Comparison of ENCODE assay signal across 28 cellular contexts in genomic region chr12:62713723-62714122, GRCh38.
"Had no signal": no experiment of that assay in that cellular context is flagged by ENCODE, and none has a peak within 500 bp of the region (broad histone marks: within the 10 kb centered on the region; RNA-seq: fewer than 3 reads in every experiment).

No MANE protein-coding gene starts in this region.

- H3K27me3 ChIP-seq: gastrocnemius medialis, neutrophil, stomach, suprapubic skin, transverse colon had no signal

- H2AFZ ChIP-seq: parathyroid adenoma had no signal

- ATAC-seq: activated CD8-positive, alpha-beta T cell treated with anti-CD3 and anti-CD28 coated beads for 36 hours; activated T-cell treated with anti-CD3 and anti-CD28 coated beads, Interleukin-2, amount 50 U/mL, for 4 hours; activated T-helper 17 cell treated with anti-CD3 and anti-CD28 coated beads, Interleukin-2, amount 50 U/mL, for 72 hours; effector memory CD8-positive, alpha-beta T cell; gastrocnemius medialis; naive thymus-derived CD8-positive, alpha-beta T cell; psoas muscle; stimulated activated naive B cell treated with anti-CD40 and anti-IgM and Interleukin-4, amounts not matched to agents 10 μg/mL and 1 μg/mL and 100 μg/mL, for 72 hours had no signal

- DNase-seq: activated CD4-positive, alpha-beta T cell treated with anti-CD3 and anti-CD28 coated beads, Interleukin-2, amount 10 ng/mL, durations not matched to agents 7 days and 5 days; activated CD4-positive, CD25-positive, alpha-beta regulatory T cell treated with anti-CD3 and anti-CD28 coated beads, Interleukin-2, amount 50 U/mL, for 72 hours; activated CD8-positive, alpha-beta T cell treated with anti-CD3 and anti-CD28 coated beads for 36 hours; activated gamma-delta T cell treated with Interleukin-2 at 50 U/mL for 16 hours; activated naive CD4-positive, alpha-beta T cell treated with anti-CD3 and anti-CD28 coated beads, Interleukin-2, amount 50 U/mL, for 16 hours; activated T-cell treated with anti-CD3 and anti-CD28 coated beads, Interleukin-2, amount 50 U/mL, for 4 hours; effector memory CD8-positive, alpha-beta T cell; erythroblast; gastrocnemius medialis; glutamatergic neuron; hippocampal formation; left cardiac atrium; mammary epithelial cell; naive thymus-derived CD8-positive, alpha-beta T cell; psoas muscle; stimulated activated CD4-positive, alpha-beta T cell treated with anti-CD3 and anti-CD28 coated beads, Interleukin-15, amount 100 ng/mL, for 24 hours; stimulated activated CD4-positive, alpha-beta T cell treated with anti-CD3 and anti-CD28 coated beads, Interleukin-2, amount 100 ng/mL, for 24 hours; stimulated activated naive B cell treated with anti-CD40 and anti-IgM and Interleukin-4, amounts not matched to agents 10 μg/mL and 1 μg/mL and 100 μg/mL, for 72 hours; stomach; transverse colon; WERI-Rb-1 had no signal

- H3K36me3 ChIP-seq: gastrocnemius medialis, stomach, suprapubic skin, transverse colon had no signal

- FAIRE-seq: keratinocyte, TTC549 had no signal

- H3K9ac ChIP-seq: parathyroid adenoma had no signal

- H3K27ac ChIP-seq: neutrophil, parathyroid adenoma, psoas muscle, transverse colon, WERI-Rb-1 had no signal

- H3K4me3 ChIP-seq: coronary artery, gastrocnemius medialis, psoas muscle, stomach, suprapubic skin, transverse colon had no signal

- H3K4me1 ChIP-seq: psoas muscle had no signal

- H3K9me3 ChIP-seq: gastrocnemius medialis, neutrophil, psoas muscle, stomach, suprapubic skin, transverse colon had no signal
